In genomic region chr18:60508108-60508507, GRCh38 we compare ENCODE assay signal across 18 cellular contexts.
DNase-seq lines count a peak whose midpoint lies in the region; ATAC-seq and TF ChIP-seq lines count a peak whose summit lies in the region.
"Had no signal": no experiment of that assay in that cellular context is flagged by ENCODE, and none has a peak within 500 bp of the region (broad histone marks: within the 10 kb centered on the region; RNA-seq: fewer than 3 reads in every experiment).

No MANE protein-coding gene starts in this region.

- H2AFZ ChIP-seq in SK-N-SH (ENCODE audit: low read depth): no peak overlapping the region

- no peaks in the 10 kb centered on the region for H3K79me2 ChIP-seq in SK-N-SH (ENCODE audit: insufficient read depth)

- H3K4me1 ChIP-seq in BE2C: peaks cover 18% of the 10 kb centered on the region
- peaks cover 0 to 40% of the 10 kb centered on the region in 2 experiments; a peak in 3 of 4 replicates for H3K4me1 ChIP-seq in SK-N-SH (ENCODE audit: control insufficient read depth in 1 of 2, insufficient read depth in 2 of 2, low read depth in 1 of 2, low read length in 1 of 2)
- H3K4me1 ChIP-seq: A549, Peyer's patch had no signal

- peak in 1 of 2 experiments; percentile 55; a peak in 2 of 4 replicates for TF ChIP-seq EP300 in SK-N-SH (IDR thresholded peaks at IDR 0.05; ENCODE audit: borderline replicate concordance in 1 of 2, low read depth in 1 of 2, low read length in 1 of 2)

- no peaks in the 10 kb centered on the region for H4K20me1 ChIP-seq in SK-N-SH (ENCODE audit: insufficient read depth)

- no peak overlapping the region for H3K9ac ChIP-seq in SK-N-SH

- CTCF ChIA-PET in SK-N-SH (lab: Yijun Ruan, JAX): no interaction called here

- ATAC-seq in HG02973 (IDR thresholded peaks at IDR 0.05; ENCODE audit: unreplicated experiment): no peak
- ATAC-seq: A549, K562, T-helper 17 cell had no signal

- POLR2A ChIA-PET in SK-N-SH (lab: Yijun Ruan, JAX): no interaction called here

- H3K4me3 ChIP-seq in BE2C (ENCODE audit: low read depth, low read length): no peak overlapping the region
- no peak overlapping the region for H3K4me3 ChIP-seq in SK-N-SH (ENCODE audit: low read depth in 2 of 2, low read length in 1 of 2)
- H3K4me3 ChIP-seq: A549, K562, Peyer's patch had no signal

- WGBS in SK-N-SH (ENCODE audit: low lambda C conversion rate): 23% methylated on average over 2 of the region's 2 CpGs

- no peaks in the 10 kb centered on the region for H3K36me3 ChIP-seq in BE2C
- H3K36me3 ChIP-seq in SK-N-SH (replicated peaks in 1 of 2; ENCODE audit: control insufficient read depth in 1 of 2, insufficient read depth in 2 of 2, low read length in 1 of 2): no peaks in the 10 kb centered on the region
- H3K36me3 ChIP-seq: Peyer's patch had no signal

- DNase-seq in BE2C (peak; percentile 43), NCI-H1092 treated with DMSO at 0.1 percent for 48 hours (lab: John Stamatoyannopoulos, UW) (peak; percentile 50), NCI-H446 (lab: John Stamatoyannopoulos, UW) (peak; percentile 53 to 77), SK-N-SH (peak; percentile 10), HuH-7 (ENCODE audit: low spot score) (no peak), kidney glomerular epithelial cell (lab: John Stamatoyannopoulos, UW) (no peak), NCI-H2227 (lab: John Stamatoyannopoulos, UW; ENCODE audit: unreplicated experiment) (no peak)
- DNase-seq: CD4-positive, CD25-positive, alpha-beta regulatory T cell; NCI-H1048; NCI-H2081 treated with DMSO at 0.1 percent for 48 hours; NCI-H526 treated with DMSO at 0.1 percent for 48 hours; Peyer's patch; Right ventricle myocardium superior; T-helper 17 cell had no signal

- H3K27me3 ChIP-seq in BE2C (no peaks in the 10 kb centered on the region), SK-N-SH (ENCODE audit: insufficient read depth) (no peaks in the 10 kb centered on the region)
- H3K27me3 ChIP-seq: Peyer's patch had no signal

- H3K9me2 ChIP-seq in SK-N-SH: peaks cover 6% of the 10 kb centered on the region; the same call in 1 of the 2 replicates

- H3K9me3 ChIP-seq in BE2C: no peaks in the 10 kb centered on the region
- no peaks in the 10 kb centered on the region for H3K9me3 ChIP-seq in SK-N-SH
- H3K9me3 ChIP-seq: A549, Peyer's patch had no signal

- no peak for TF ChIP-seq RAD21 in SK-N-SH (IDR thresholded peaks at IDR 0.05; ENCODE audit: low read length)

- H3K4me2 ChIP-seq in SK-N-SH: no peak overlapping the region
- H3K4me2 ChIP-seq: A549 had no signal

- no peak for TF ChIP-seq CTCF in BE2C (IDR thresholded peaks at IDR 0.05; ENCODE audit: low read depth, low read length)
- no peak for TF ChIP-seq CTCF in SK-N-SH (IDR thresholded peaks at IDR 0.05)

- peak overlapping the region in 1 of 2 experiments; percentile 94; a peak in 3 of 4 replicates for H3K27ac ChIP-seq in SK-N-SH (ENCODE audit: low read depth in 2 of 2, low read length in 1 of 2)
- H3K27ac ChIP-seq: A549, HL-60, Peyer's patch had no signal

- H3F3A ChIP-seq in SK-N-SH (replicated peaks; ENCODE audit: insufficient read depth): no peaks in the 10 kb centered on the region

TF ChIP-seq in SK-N-SH, 30 proteins besides CTCF, POLR2A, EP300 and RAD21 (continues in another document):
- TF ChIP-seq, protein P1, sequence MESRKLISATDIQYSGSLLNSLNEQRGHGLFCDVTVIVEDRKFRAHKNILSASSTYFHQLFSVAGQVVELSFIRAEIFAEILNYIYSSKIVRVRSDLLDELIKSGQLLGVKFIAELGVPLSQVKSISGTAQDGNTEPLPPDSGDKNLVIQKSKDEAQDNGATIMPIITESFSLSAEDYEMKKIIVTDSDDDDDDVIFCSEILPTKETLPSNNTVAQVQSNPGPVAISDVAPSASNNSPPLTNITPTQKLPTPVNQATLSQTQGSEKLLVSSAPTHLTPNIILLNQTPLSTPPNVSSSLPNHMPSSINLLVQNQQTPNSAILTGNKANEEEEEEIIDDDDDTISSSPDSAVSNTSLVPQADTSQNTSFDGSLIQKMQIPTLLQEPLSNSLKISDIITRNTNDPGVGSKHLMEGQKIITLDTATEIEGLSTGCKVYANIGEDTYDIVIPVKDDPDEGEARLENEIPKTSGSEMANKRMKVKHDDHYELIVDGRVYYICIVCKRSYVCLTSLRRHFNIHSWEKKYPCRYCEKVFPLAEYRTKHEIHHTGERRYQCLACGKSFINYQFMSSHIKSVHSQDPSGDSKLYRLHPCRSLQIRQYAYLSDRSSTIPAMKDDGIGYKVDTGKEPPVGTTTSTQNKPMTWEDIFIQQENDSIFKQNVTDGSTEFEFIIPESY (IDR thresholded peaks at IDR 0.05; ENCODE audit: borderline replicate concordance, low read depth): no peak
- TF ChIP-seq SMC3 (IDR thresholded peaks at IDR 0.05; ENCODE audit: low read depth, low read length): no peak
- TF ChIP-seq FOXM1 (IDR thresholded peaks at IDR 0.05; ENCODE audit: low read depth): no peak
- TF ChIP-seq TCF12 (IDR thresholded peaks at IDR 0.05): peak; percentile 45; the same call in 1 of the 2 replicates
- no peak for TF ChIP-seq IRF3 (IDR thresholded peaks at IDR 0.05; ENCODE audit: low read depth, low read length)
- TF ChIP-seq, protein P2, sequence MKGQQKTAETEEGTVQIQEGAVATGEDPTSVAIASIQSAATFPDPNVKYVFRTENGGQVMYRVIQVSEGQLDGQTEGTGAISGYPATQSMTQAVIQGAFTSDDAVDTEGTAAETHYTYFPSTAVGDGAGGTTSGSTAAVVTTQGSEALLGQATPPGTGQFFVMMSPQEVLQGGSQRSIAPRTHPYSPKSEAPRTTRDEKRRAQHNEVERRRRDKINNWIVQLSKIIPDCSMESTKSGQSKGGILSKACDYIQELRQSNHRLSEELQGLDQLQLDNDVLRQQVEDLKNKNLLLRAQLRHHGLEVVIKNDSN (IDR thresholded peaks at IDR 0.05; ENCODE audit: borderline replicate concordance, low read depth): no peak
- TF ChIP-seq ELF1 (IDR thresholded peaks at IDR 0.05): no peak
- no peak for TF ChIP-seq EZH2phosphoT487 (IDR thresholded peaks at IDR 0.05; ENCODE audit: borderline replicate concordance, low read depth)
- TF ChIP-seq JUND (IDR thresholded peaks at IDR 0.05): no peak
- no peak for TF ChIP-seq REST (IDR thresholded peaks at IDR 0.05; ENCODE audit: low read depth, low read length)
- no peak for TF ChIP-seq MXI1 (IDR thresholded peaks at IDR 0.05; ENCODE audit: low read depth, low read length)
- no peak for TF ChIP-seq GATA2 (CRISPR knock-in tag; IDR thresholded peaks at IDR 0.05)
- no peak for TF ChIP-seq FOXJ3 (CRISPR knock-in tag; IDR thresholded peaks at IDR 0.05)
- TF ChIP-seq NRF1 (IDR thresholded peaks at IDR 0.05; ENCODE audit: low read depth, low read length): no peak
- TF ChIP-seq, protein P3, sequence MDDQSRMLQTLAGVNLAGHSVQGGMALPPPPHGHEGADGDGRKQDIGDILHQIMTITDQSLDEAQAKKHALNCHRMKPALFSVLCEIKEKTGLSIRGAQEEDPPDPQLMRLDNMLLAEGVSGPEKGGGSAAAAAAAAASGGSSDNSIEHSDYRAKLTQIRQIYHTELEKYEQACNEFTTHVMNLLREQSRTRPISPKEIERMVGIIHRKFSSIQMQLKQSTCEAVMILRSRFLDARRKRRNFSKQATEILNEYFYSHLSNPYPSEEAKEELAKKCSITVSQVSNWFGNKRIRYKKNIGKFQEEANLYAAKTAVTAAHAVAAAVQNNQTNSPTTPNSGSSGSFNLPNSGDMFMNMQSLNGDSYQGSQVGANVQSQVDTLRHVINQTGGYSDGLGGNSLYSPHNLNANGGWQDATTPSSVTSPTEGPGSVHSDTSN (IDR thresholded peaks at IDR 0.05): no peak
- no peak for TF ChIP-seq RXRA (IDR thresholded peaks at IDR 0.05; ENCODE audit: borderline replicate concordance, low read depth)
- TF ChIP-seq TAF1 (IDR thresholded peaks at IDR 0.05; ENCODE audit: borderline replicate concordance, low read depth, low read length): no peak
- TF ChIP-seq SIN3A (IDR thresholded peaks at IDR 0.05; ENCODE audit: borderline replicate concordance, low read depth, low read length): no peak
- TF ChIP-seq RCOR1 (IDR thresholded peaks at IDR 0.05; ENCODE audit: low read length): 0 out of 2 replicates have a peak, but pooled peaks have one; percentile 36
- TF ChIP-seq CHD2 (IDR thresholded peaks at IDR 0.05; ENCODE audit: low read length, partially characterized antibody): peak; percentile 32

Comparison
In these comparisons a context has a peak if more than half of its experiments do, and no peak if none do; other contexts are left out.
1. DNase-seq: peak in BE2C (single experiment), NCI-H1092 treated with DMSO at 0.1 percent for 48 hours (single experiment), NCI-H446 (2 of 2) and SK-N-SH (single experiment); none in HuH-7 (single experiment), kidney glomerular epithelial cell (single experiment) and NCI-H2227 (single experiment).